In the genomic region with DNA sequence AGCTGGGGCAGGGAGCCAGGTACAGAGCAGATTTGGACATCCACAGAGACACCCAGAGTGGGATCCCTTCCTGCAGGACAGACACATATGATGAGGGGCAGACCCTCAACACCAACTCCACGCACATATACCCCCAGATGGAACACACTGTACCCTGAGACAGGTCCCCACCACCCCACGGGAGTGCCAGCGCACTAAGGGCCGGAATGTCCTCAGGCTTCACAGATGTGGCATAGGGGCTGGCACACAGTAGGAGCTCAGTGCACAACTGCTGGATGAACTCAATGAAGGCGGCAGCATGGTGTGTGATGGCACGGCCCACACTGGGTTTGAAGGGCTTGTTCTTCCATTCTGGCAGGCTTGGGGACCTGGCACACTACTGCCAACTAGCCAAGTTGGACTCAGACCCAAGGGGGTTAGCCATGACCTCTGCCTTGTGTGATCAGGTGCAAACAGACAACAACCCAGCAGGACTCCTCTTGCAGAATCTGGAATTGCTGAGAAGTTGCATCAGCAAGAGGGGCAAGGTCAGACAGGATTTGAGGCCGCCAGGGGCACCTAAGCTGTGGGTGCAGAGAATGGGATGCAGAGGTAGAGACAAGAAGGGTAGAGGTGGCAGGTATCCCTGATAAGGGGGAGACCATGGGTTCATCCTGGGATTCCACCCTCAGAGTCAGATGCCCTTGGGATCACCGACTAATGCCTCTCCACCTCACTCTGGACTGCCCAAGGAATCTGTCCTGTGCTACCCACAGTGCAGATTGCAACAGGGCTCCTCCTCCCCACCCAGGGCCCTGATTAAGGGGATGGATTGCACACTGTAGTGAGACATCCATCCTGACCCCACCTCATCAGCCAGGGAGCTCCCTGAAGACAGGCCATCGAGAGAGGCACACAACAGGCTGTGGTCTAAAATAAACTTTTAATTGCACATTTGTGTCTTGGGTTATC, we compare ENCODE assay signal across 13 cellular contexts. TPM values are rescaled to one million over a fixed set of nuclear protein-coding genes. Genes with fewer than 3 reads are reported as not detected.
A peak's percentile ranks its signal among the peaks of the same experiment; 100 is the strongest.
DNase-seq lines count a peak whose midpoint lies in the region; ATAC-seq and TF ChIP-seq lines count a peak whose summit lies in the region.
"Had no signal": no experiment of that assay in that cellular context is flagged by ENCODE, and none has a peak within 500 bp of the region (broad histone marks: within the 10 kb centered on the region; RNA-seq: fewer than 3 reads in every experiment).

No MANE protein-coding gene starts in this region.

- H3K4me3 ChIP-seq in BLaER1 treated with 17β-estradiol and CSF1 and Interleukin-3, amounts not matched to agents 10 nM and 100 nM: peak overlapping the region in 8 of 10 experiments; percentile 28 to 83 (median 52); a peak in 16 of 20 replicates
- no peak overlapping the region for H3K4me3 ChIP-seq in GM23338
- H3K4me3 ChIP-seq in thyroid gland (replicated peaks in 1 of 3): no peak overlapping the region
- H3K4me3 ChIP-seq in ovary: no peak overlapping the region

- no peak overlapping the region for H2AFZ ChIP-seq in GM23338

- H3K27ac ChIP-seq in BLaER1 treated with 17β-estradiol and CSF1 and Interleukin-3, amounts not matched to agents 10 nM and 100 nM: peak overlapping the region in 7 of 11 experiments; percentile 41 to 76 (median 68); a peak in 11 of 22 replicates
- H3K27ac ChIP-seq in GM23338 (ENCODE audit: low read depth) (no peak overlapping the region), thyroid gland (no peak overlapping the region), ovary (no peak overlapping the region)

- ATAC-seq in GM23338: no peak
- ATAC-seq in activated T-helper 17 cell treated with anti-CD3 and anti-CD28 coated beads, Interleukin-2, amount 50 U/mL, for 72 hours (replicated peaks): no peak

- no peak for TF ChIP-seq EP300 in ovary (IDR thresholded peaks at IDR 0.05)

- intact Hi-C loops in thyroid gland (cut with DNase I): loop anchor here (5.0 kb wide), 1 partner anchor 82 kb away; no protein-coding TSS in a partner anchor
- intact Hi-C loops in ovary (cut with DNase I): loop anchor here (5.0 kb wide), 2 partner anchors 53 to 82 kb away; no protein-coding TSS in a partner anchor

- H3K9me3 Mint-ChIP-seq in GM23338 (no peaks in the 10 kb centered on the region), mesothelial cell of epicardium (no peaks in the 10 kb centered on the region)
- H3K9me3 Mint-ChIP-seq in activated T-helper 17 cell treated with anti-CD3 and anti-CD28 coated beads, Interleukin-2, amount 50 U/mL, for 72 hours: no peaks in the 10 kb centered on the region

- peaks cover 36% of the 10 kb centered on the region for H3K4me1 Mint-ChIP-seq in GM23338
- no peaks in the 10 kb centered on the region for H3K4me1 Mint-ChIP-seq in activated T-helper 17 cell treated with anti-CD3 and anti-CD28 coated beads, Interleukin-2, amount 50 U/mL, for 72 hours
- peaks cover 22% of the 10 kb centered on the region for H3K4me1 Mint-ChIP-seq in mesothelial cell of epicardium

- no peak for DNase-seq in GM23338 (ENCODE audit: low spot score)
- DNase-seq in mesothelial cell of epicardium (ENCODE audit: low spot score in 2 of 2, unreplicated experiment in 2 of 2): no peak
- no peak for DNase-seq in islet precursor cell
- DNase-seq in activated CD4-positive, CD25-positive, alpha-beta regulatory T cell (lab: John Stamatoyannopoulos, UW): no peak
- no peak for DNase-seq in thyroid gland
- no peak for DNase-seq in ovary
- DNase-seq: mammary epithelial cell, NCI-H1417, retina had no signal

- H3K27me3 ChIP-seq in BLaER1 treated with 17β-estradiol and CSF1 and Interleukin-3, amounts not matched to agents 10 nM and 100 nM: no peaks in the 10 kb centered on the region
- H3K27me3 ChIP-seq in GM23338 (ENCODE audit: insufficient read depth): peaks cover 16% of the 10 kb centered on the region
- no peaks in the 10 kb centered on the region for H3K27me3 ChIP-seq in thyroid gland
- H3K27me3 ChIP-seq in ovary: no peaks in the 10 kb centered on the region

- H3K27ac Mint-ChIP-seq in GM23338 (0 out of 2 replicates have a peak overlapping the region, but pooled peaks have one; percentile 23), mesothelial cell of epicardium (peak overlapping the region; percentile 66)
- no peak overlapping the region for H3K27ac Mint-ChIP-seq in activated T-helper 17 cell treated with anti-CD3 and anti-CD28 coated beads, Interleukin-2, amount 50 U/mL, for 72 hours

- peaks cover 21 to 45% (median 30%) of the 10 kb centered on the region in 11 experiments for H4K20me1 ChIP-seq in BLaER1 treated with 17β-estradiol and CSF1 and Interleukin-3, amounts not matched to agents 10 nM and 100 nM
- H4K20me1 ChIP-seq in GM23338 (replicated peaks; ENCODE audit: insufficient read depth): no peaks in the 10 kb centered on the region

- peaks cover 24% of the 10 kb centered on the region for H3K27me3 Mint-ChIP-seq in GM23338 (ENCODE audit: insufficient read depth, low read depth, poor library complexity)
- no peaks in the 10 kb centered on the region for H3K27me3 Mint-ChIP-seq in activated T-helper 17 cell treated with anti-CD3 and anti-CD28 coated beads, Interleukin-2, amount 50 U/mL, for 72 hours
- H3K27me3 Mint-ChIP-seq in mesothelial cell of epicardium (ENCODE audit: low read depth): no peaks in the 10 kb centered on the region

- H3K36me3 ChIP-seq in BLaER1 treated with 17β-estradiol and CSF1 and Interleukin-3, amounts not matched to agents 10 nM and 100 nM: peaks cover 7 to 21% (median 17%) of the 10 kb centered on the region in 11 experiments; a peak in 17 of 22 replicates
- H3K36me3 ChIP-seq in GM23338 (ENCODE audit: insufficient read depth) (no peaks in the 10 kb centered on the region; the same call in 1 of the 2 replicates), thyroid gland (no peaks in the 10 kb centered on the region), ovary (no peaks in the 10 kb centered on the region)

- TF ChIP-seq POLR2A in thyroid gland (IDR thresholded peaks at IDR 0.05) (no peak), ovary (IDR thresholded peaks at IDR 0.05) (no peak)

- H3K4me1 ChIP-seq in BLaER1 treated with 17β-estradiol and CSF1 and Interleukin-3, amounts not matched to agents 10 nM and 100 nM: peaks cover 61 to 91% (median 87%) of the 10 kb centered on the region in 10 experiments
- H3K4me1 ChIP-seq in GM23338 (ENCODE audit: insufficient read depth) (peaks cover 25% of the 10 kb centered on the region), thyroid gland (peaks cover 11 to 35% of the 10 kb centered on the region in 2 donors), ovary (ENCODE audit: insufficient read depth) (peaks cover 8% of the 10 kb centered on the region)

- H3K4me3 Mint-ChIP-seq in GM23338 (no peak overlapping the region), mesothelial cell of epicardium (peak overlapping the region; percentile 22)
- peak overlapping the region; percentile 12 for H3K4me3 Mint-ChIP-seq in activated T-helper 17 cell treated with anti-CD3 and anti-CD28 coated beads, Interleukin-2, amount 50 U/mL, for 72 hours

- H3K4me2 ChIP-seq in BLaER1 treated with 17β-estradiol and CSF1 and Interleukin-3, amounts not matched to agents 10 nM and 100 nM: peak overlapping the region; percentile 81 to 99 (median 97)
- no peak overlapping the region for H3K4me2 ChIP-seq in GM23338

- H3F3A ChIP-seq in GM23338 (replicated peaks; ENCODE audit: low read depth): peaks cover 8% of the 10 kb centered on the region; the same call in 1 of the 2 replicates

- H3K36me3 Mint-ChIP-seq in GM23338 (ENCODE audit: low read depth) (peaks cover 14% of the 10 kb centered on the region), mesothelial cell of epicardium (peaks cover 3% of the 10 kb centered on the region)
- H3K36me3 Mint-ChIP-seq in activated T-helper 17 cell treated with anti-CD3 and anti-CD28 coated beads, Interleukin-2, amount 50 U/mL, for 72 hours (ENCODE audit: low read depth): no peaks in the 10 kb centered on the region

- H3K79me2 ChIP-seq in GM23338 (replicated peaks; ENCODE audit: insufficient read depth): no peaks in the 10 kb centered on the region

- peak overlapping the region; percentile 53 to 75 (median 66); a peak in 20 of 22 replicates for H3K9ac ChIP-seq in BLaER1 treated with 17β-estradiol and CSF1 and Interleukin-3, amounts not matched to agents 10 nM and 100 nM

- WGBS in thyroid gland, 2 donors: 85 to 89% methylated on average over 5 to 6 of the region's 9 CpGs
- WGBS in ovary, 3 donors: 89 to 97% (median 91%) methylated on average over 9 of the region's 9 CpGs

- no peaks in the 10 kb centered on the region for H3K9me2 ChIP-seq in GM23338 (ENCODE audit: insufficient read depth)

- TF ChIP-seq CTCF in GM23338 (conservative IDR thresholded peaks at IDR 0.05; ENCODE audit: low read depth in 2 of 2) (no peak), mesothelial cell of epicardium (IDR thresholded peaks at IDR 0.05; ENCODE audit: unreplicated experiment) (no peak), thyroid gland (IDR thresholded peaks at IDR 0.05) (no peak), ovary (IDR thresholded peaks at IDR 0.05) (no peak)

- H3K9me3 ChIP-seq in BLaER1 treated with 17β-estradiol and CSF1 and Interleukin-3, amounts not matched to agents 10 nM and 100 nM (replicated peaks in 1 of 11): no peaks in the 10 kb centered on the region
- no peaks in the 10 kb centered on the region for H3K9me3 ChIP-seq in thyroid gland
- no peaks in the 10 kb centered on the region for H3K9me3 ChIP-seq in ovary

RNA-seq across cellular contexts. Expression of a gene that starts 2.4 kb away (rescaled TPM):
- 3.6 and 5.7 TPM in 2 replicates for total RNA-seq in GM23338 (2014; rRNA removed; shearing (Covaris generic))
- polyA plus RNA-seq in GM23338 (2016; fragmentation: Nextera tagmentation; extraction: Ambion mirVana) (9.3 and 10.1 TPM in 2 replicates), ovary (under 1 TPM; 0.28 to 0.77 TPM)
- total RNA-seq in activated T-helper 17 cell treated with anti-CD3 and anti-CD28 coated beads, Interleukin-2, amount 50 U/mL, for 72 hours: not detected
- total RNA-seq in mesothelial cell of epicardium (0.36 to 0.82 TPM (median 0.52 TPM) in 3 replicates), thyroid gland (not detected), ovary (1 to 10 TPM in 4 of 7 donors, under 1 TPM in 3; 0.48 to 6.5 (median 1.1) TPM)
- total RNA-seq: mammary epithelial cell had no signal
- polyA plus RNA-seq: mammary epithelial cell had no signal

RNA-seq across cellular contexts. Expression of a gene that starts 2.6 kb away (rescaled TPM):
- total RNA-seq in GM23338 (2014; rRNA removed; shearing (Covaris generic)): 1.2 and 11.4 TPM in 2 replicates
- polyA plus RNA-seq in GM23338 (2016; fragmentation: Nextera tagmentation; extraction: Ambion mirVana) (101 and 113 TPM in 2 replicates), ovary (10 to 100 TPM; 17.6 to 20.1 TPM)
- total RNA-seq in activated T-helper 17 cell treated with anti-CD3 and anti-CD28 coated beads, Interleukin-2, amount 50 U/mL, for 72 hours: 100 to 1,000 TPM in 1 of 2 donors, 10 to 100 TPM in 1; 49.6 to 104 TPM
- total RNA-seq in mesothelial cell of epicardium (56.6 to 61.9 TPM (median 61.8 TPM) in 3 replicates), thyroid gland (100 to 1,000 TPM in 1 of 4 donors, 10 to 100 TPM in 2, 1 to 10 TPM in 1; 9.4 to 154 (median 47.0) TPM), ovary (10 to 100 TPM in 6 of 7 donors, 1 to 10 TPM in 1; 2.7 to 40.5 (median 22.9) TPM)

RNA-seq across cellular contexts. Expression of a gene that starts 7.4 kb away (rescaled TPM):
- total RNA-seq in GM23338 (2014; rRNA removed; shearing (Covaris generic)): 12.1 and 17.4 TPM in 2 replicates
- 4.9 and 5.3 TPM in 2 replicates for polyA plus RNA-seq in GM23338 (2016; fragmentation: Nextera tagmentation; extraction: Ambion mirVana)
- total RNA-seq in activated T-helper 17 cell treated with anti-CD3 and anti-CD28 coated beads, Interleukin-2, amount 50 U/mL, for 72 hours: under 1 TPM; 0.45 to 0.50 TPM
- 510 to 566 TPM (median 528 TPM) in 3 replicates for total RNA-seq in mesothelial cell of epicardium
- total RNA-seq in thyroid gland: 1 to 10 TPM in 3 of 4 donors, under 1 TPM in 1; 0.38 to 2.3 (median 1.7) TPM
- total RNA-seq in ovary: 10 to 100 TPM in 4 of 7 donors, 1 to 10 TPM in 3; 1.4 to 59.7 (median 12.1) TPM
- 10 to 100 TPM in 1 of 2 donors, 1 to 10 TPM in 1; 1.4 to 11.4 TPM for polyA plus RNA-seq in ovary

RNA-seq across cellular contexts. Expression of a gene that starts 11.0 kb away (rescaled TPM):
- not detected in 2 replicates for total RNA-seq in GM23338 (2014; rRNA removed; shearing (Covaris generic))
- polyA plus RNA-seq in GM23338 (2016; fragmentation: Nextera tagmentation; extraction: Ambion mirVana): 1.1 and 2.1 TPM in 2 replicates
- not detected for total RNA-seq in activated T-helper 17 cell treated with anti-CD3 and anti-CD28 coated beads, Interleukin-2, amount 50 U/mL, for 72 hours
- 0.52 TPM in 1 of 3 replicates, not detected in the others for total RNA-seq in mesothelial cell of epicardium
- total RNA-seq in thyroid gland: not detected
- 1 to 10 TPM in 1 of 7 donors, not detected in 6; 2.8 TPM for total RNA-seq in ovary
- polyA plus RNA-seq in ovary: not detected
- total RNA-seq: activated CD8-positive, alpha-beta memory T cell treated with anti-CD3 and anti-CD28 coated beads for 36 hours; mammary epithelial cell; temporal lobe had no signal
- polyA plus RNA-seq: mammary epithelial cell had no signal

RNA-seq across cellular contexts. Expression of a gene that starts 14.3 kb away (rescaled TPM):
- total RNA-seq in GM23338 (2014; rRNA removed; shearing (Covaris generic)): 2.6 TPM in 2 replicates
- polyA plus RNA-seq in GM23338 (2016; fragmentation: Nextera tagmentation; extraction: Ambion mirVana) (0.19 and 0.45 TPM in 2 replicates), ovary (1 to 10 TPM; 3.8 to 6.4 TPM)
- total RNA-seq in activated T-helper 17 cell treated with anti-CD3 and anti-CD28 coated beads, Interleukin-2, amount 50 U/mL, for 72 hours: 1 to 10 TPM in 1 of 2 donors, under 1 TPM in 1; 0.82 to 1.1 TPM
- total RNA-seq in mesothelial cell of epicardium (17.8 to 18.7 TPM (median 18.2 TPM) in 3 replicates), thyroid gland (10 to 100 TPM in 1 of 4 donors, 1 to 10 TPM in 3; 5.0 to 10.7 (median 7.4) TPM), ovary (10 to 100 TPM in 5 of 7 donors, 1 to 10 TPM in 2; 4.8 to 21.6 (median 17.8) TPM)

Comparison
In these comparisons a context has a peak if more than half of its experiments do, and no peak if none do; other contexts are left out.
1. H3K27ac ChIP-seq: peak in BLaER1 treated with 17β-estradiol and CSF1 and Interleukin-3, amounts not matched to agents 10 nM and 100 nM (7 of 11); none in GM23338 (single experiment), thyroid gland (0 of 3) and ovary (0 of 2).
2. H3K4me3 ChIP-seq: peak in BLaER1 treated with 17β-estradiol and CSF1 and Interleukin-3, amounts not matched to agents 10 nM and 100 nM (8 of 10); none in GM23338 (single experiment), thyroid gland (0 of 3) and ovary (single experiment).